18 cellular contexts compared by ENCODE assay signal in genomic region chr10:78550716-78551115, GRCh38.
"Had no signal": no experiment of that assay in that cellular context is flagged by ENCODE, and none has a peak within 500 bp of the region (broad histone marks: within the 10 kb centered on the region; RNA-seq: fewer than 3 reads in every experiment).

No MANE protein-coding gene starts in this region.

- H2AFZ ChIP-seq: parathyroid adenoma had no signal

- H3K4me1 Mint-ChIP-seq: activated naive CD4-positive, alpha-beta T cell treated with anti-CD3 and anti-CD28 coated beads, Interleukin-2, amount 10 ng/mL, durations not matched to agents 7 days and 5 days; central memory CD8-positive, alpha-beta T cell had no signal

- H3K36me3 ChIP-seq: esophagus muscularis mucosa, lower lobe of right lung had no signal

- H3K9me3 Mint-ChIP-seq: activated naive CD8-positive, alpha-beta T cell treated with anti-CD3 and anti-CD28 coated beads, Interleukin-2, amount 50 U/mL, for 24 hours; central memory CD8-positive, alpha-beta T cell had no signal

- DNase-seq: activated CD4-positive, alpha-beta T cell treated with anti-CD3 and anti-CD28 coated beads, Interleukin-2, amount 10 ng/mL, durations not matched to agents 24 days and 14 days; activated CD8-positive, alpha-beta memory T cell treated with anti-CD3 and anti-CD28 coated beads, Interleukin-2, amount 50 U/mL, for 4 hours; activated effector memory CD4-positive, alpha-beta T cell treated with Interleukin-2 at 50 U/mL for 16 hours; activated naive CD4-positive, alpha-beta T cell treated with anti-CD3 and anti-CD28 coated beads, Interleukin-2, amount 10 ng/mL, durations not matched to agents 7 days and 5 days; activated T-cell treated with anti-CD3 and anti-CD28 coated beads, Interleukin-2, amount 50 U/mL, for 48 hours; aorta; cortex of kidney; left colon; lower lobe of right lung; naive thymus-derived CD8-positive, alpha-beta T cell; stimulated activated naive CD4-positive, alpha-beta T cell; T-helper 1 cell; T-helper 9 cell had no signal

- H3K79me2 ChIP-seq: parathyroid adenoma had no signal

- H3K9ac ChIP-seq: parathyroid adenoma had no signal

- H3K27me3 ChIP-seq: esophagus muscularis mucosa had no signal

- H3K36me3 Mint-ChIP-seq: activated naive CD4-positive, alpha-beta T cell treated with anti-CD3 and anti-CD28 coated beads, Interleukin-2, amount 10 ng/mL, durations not matched to agents 7 days and 5 days; naive thymus-derived CD8-positive, alpha-beta T cell had no signal

- H3K27ac ChIP-seq: parathyroid adenoma had no signal

- ATAC-seq: lower lobe of right lung; naive thymus-derived CD8-positive, alpha-beta T cell had no signal

- H3K9me3 ChIP-seq: esophagus muscularis mucosa, lower lobe of right lung had no signal

- H3K27ac Mint-ChIP-seq: activated naive CD4-positive, alpha-beta T cell treated with anti-CD3 and anti-CD28 coated beads, Interleukin-2, amount 10 ng/mL, durations not matched to agents 7 days and 5 days had no signal

- FAIRE-seq: endothelial cell of umbilical vein had no signal

- H3K4me3 ChIP-seq: esophagus muscularis mucosa, lower lobe of right lung had no signal

- H3K4me3 Mint-ChIP-seq: activated CD4-positive, alpha-beta T cell treated with anti-CD3 and anti-CD28 coated beads, Interleukin-2, amount 10 ng/mL, durations not matched to agents 24 days and 14 days; activated naive CD4-positive, alpha-beta T cell treated with anti-CD3 and anti-CD28 coated beads, Interleukin-2, amount 10 ng/mL, durations not matched to agents 7 days and 5 days; activated naive CD8-positive, alpha-beta T cell treated with anti-CD3 and anti-CD28 coated beads, Interleukin-2, amount 50 U/mL, for 24 hours; central memory CD8-positive, alpha-beta T cell had no signal
